ENCODE assay signal across 20 cellular contexts in the genomic region with DNA sequence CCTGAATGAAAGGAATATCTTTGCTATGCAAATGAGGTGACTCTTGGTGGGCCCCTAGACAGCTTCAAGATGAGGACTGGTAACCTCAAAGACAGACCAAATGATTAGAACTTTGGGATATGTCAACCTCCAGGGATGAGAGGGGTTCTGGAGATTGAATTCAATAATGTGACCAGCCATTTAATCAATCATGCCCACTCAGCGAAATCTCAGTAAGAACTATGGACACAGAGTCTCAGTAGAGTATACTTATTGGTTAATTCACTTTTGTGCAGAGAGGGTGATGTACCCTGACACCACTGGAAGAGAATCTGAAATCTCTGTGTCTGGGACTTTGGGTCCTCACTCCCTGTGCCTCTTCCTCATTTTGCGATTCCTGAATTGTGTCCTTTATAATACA.
DNase-seq lines count a peak whose midpoint lies in the region; ATAC-seq, FAIRE-seq and TF ChIP-seq lines count a peak whose summit lies in the region.
"Had no signal": no experiment of that assay in that cellular context is flagged by ENCODE, and none has a peak within 500 bp of the region (broad histone marks: within the 10 kb centered on the region; RNA-seq: fewer than 3 reads in every experiment).

No MANE protein-coding gene starts in this region.

- no peak for TF ChIP-seq EP300 in A549 (IDR thresholded peaks at IDR 0.05)
- no peak for TF ChIP-seq EP300 in H1 (IDR thresholded peaks at IDR 0.05; ENCODE audit: borderline replicate concordance in 1 of 2, low read depth in 2 of 2, low read length in 2 of 2)

- no peak for TF ChIP-seq RAD21 in A549 (conservative IDR thresholded peaks at IDR 0.05 in 1 of 2, IDR thresholded peaks at IDR 0.05 in 1 of 2)
- no peak for TF ChIP-seq RAD21 in IMR-90 (IDR thresholded peaks at IDR 0.05; ENCODE audit: low read length)
- no peak for TF ChIP-seq RAD21 in H1 (IDR thresholded peaks at IDR 0.05 in 1 of 2, conservative IDR thresholded peaks at IDR 0.05 in 1 of 2; ENCODE audit: low read depth in 2 of 2, low read length in 2 of 2)

- H3K9me1 ChIP-seq in IMR-90 (ENCODE audit: insufficient read depth, low read length), result no peaks in the 10 kb centered on the region

- H2BK5ac ChIP-seq in IMR-90 (ENCODE audit: low read depth, low read length, poor library complexity, severe bottlenecking) (no peak overlapping the region), H1 (ENCODE audit: low read depth, low read length) (no peak overlapping the region), neuronal stem cell (ENCODE audit: low read length) (no peak overlapping the region)

- POLR2A ChIA-PET in A549 (lab: Yijun Ruan, JAX) (no interaction called here), IMR-90 (lab: Charles Lee; ENCODE audit: unreplicated experiment) (no interaction called here), H1 (lab: Charles Lee; ENCODE audit: partially characterized antibody) (no interaction called here)

- FAIRE-seq in A549 (lab: Jason Lieb, UNC) (no peak), H1 (lab: Jason Lieb, UNC) (no peak)
- FAIRE-seq: GM12891, GM18507 had no signal

- peaks cover 37% of the 10 kb centered on the region for H3K9me3 Mint-ChIP-seq in activated T-helper 2 cell treated with anti-CD3 and anti-CD28 coated beads, Interferon-gamma antibody, Interleukin-2, Interleukin-4, amounts not matched to agents 10 μg/mL and 5 μg/mL and 100 μg/mL, durations not matched to agents 14 hours and 24 hours and 36 hours

- H3K4me3 ChIP-seq in A549, result no peak overlapping the region
- H3K4me3 ChIP-seq in IMR-90 (ENCODE audit: insufficient read depth, low read depth, low read length), result no peak overlapping the region
- no peak overlapping the region for H3K4me3 ChIP-seq in H1 (ENCODE audit: extremely low read depth in 1 of 4, insufficient read depth in 2 of 4, low read depth in 3 of 4, low read length in 4 of 4)
- H3K4me3 ChIP-seq in neuronal stem cell (ENCODE audit: low read length in 2 of 2), result no peak overlapping the region
- H3K4me3 ChIP-seq in heart left ventricle, result no peak overlapping the region

- H3K9me3 ChIP-seq in A549, result no peaks in the 10 kb centered on the region
- H3K9me3 ChIP-seq in IMR-90 (ENCODE audit: control insufficient read depth, insufficient read depth, low read length), result 0 out of 2 replicates have a peak, but pooled peaks cover 5% of the 10 kb centered on the region
- no peaks in the 10 kb centered on the region for H3K9me3 ChIP-seq in H1 (ENCODE audit: insufficient read depth in 2 of 2, low read depth in 1 of 2, low read length in 1 of 2)
- H3K9me3 ChIP-seq in neuronal stem cell (replicated peaks in 1 of 2; ENCODE audit: control insufficient read depth in 2 of 2, insufficient read depth in 1 of 2, low read depth in 1 of 2, low read length in 2 of 2), result peaks cover 0 to 13% of the 10 kb centered on the region in 2 donors
- no peaks in the 10 kb centered on the region for H3K9me3 ChIP-seq in heart left ventricle

- H2BK12ac ChIP-seq in H1 (ENCODE audit: low read depth, low read length), result no peak overlapping the region
- H2BK12ac ChIP-seq in neuronal stem cell (ENCODE audit: low read length), result no peak overlapping the region

- H3K4me1 ChIP-seq in A549 (no peaks in the 10 kb centered on the region), IMR-90 (ENCODE audit: control insufficient read depth, insufficient read depth, low read length) (no peaks in the 10 kb centered on the region), H1 (replicated peaks in 1 of 4; ENCODE audit: control insufficient read depth in 3 of 4, insufficient read depth in 4 of 4, low read length in 3 of 4) (peaks cover 0 to 13% (median 1%) of the 10 kb centered on the region in 4 experiments; a peak in 2 of 7 replicates), neuronal stem cell (ENCODE audit: control insufficient read depth in 2 of 2, insufficient read depth in 1 of 2, low read depth in 1 of 2, low read length in 2 of 2) (peaks cover 2 to 10% of the 10 kb centered on the region in 2 donors), heart left ventricle (no peaks in the 10 kb centered on the region)

- dilution Hi-C loops in IMR-90 (cut with HindIII; ENCODE audit: low sequenced_read_pairs, unreplicated experiment), result no loop called here

- no peak overlapping the region for H2AK9ac ChIP-seq in IMR-90 (replicated peaks; ENCODE audit: low read depth, low read length, poor library complexity)

- H3K27me3 Mint-ChIP-seq in activated T-helper 2 cell treated with anti-CD3 and anti-CD28 coated beads, Interferon-gamma antibody, Interleukin-2, Interleukin-4, amounts not matched to agents 10 μg/mL and 5 μg/mL and 100 μg/mL, durations not matched to agents 14 hours and 24 hours and 36 hours (ENCODE audit: low read depth), result no peaks in the 10 kb centered on the region
- H3K27me3 Mint-ChIP-seq: CD4-positive, alpha-beta memory T cell had no signal

- H4K91ac ChIP-seq in IMR-90 (ENCODE audit: insufficient read depth, low read depth, low read length) (no peak overlapping the region), H1 (replicated peaks; ENCODE audit: insufficient read length, low read length) (no peak overlapping the region), neuronal stem cell (ENCODE audit: low read depth, low read length, poor library complexity) (no peak overlapping the region)

- intact Hi-C loops in IMR-90 (cut with micrococcal nuclease) (no loop called here), heart left ventricle (cut with DNase I) (no loop called here)
- intact Hi-C loops in activated T-helper 2 cell treated with anti-CD3 and anti-CD28 coated beads, Interferon-gamma antibody, Interleukin-2, Interleukin-4, amounts not matched to agents 10 μg/mL and 5 μg/mL and 100 μg/mL, durations not matched to agents 14 hours and 24 hours and 36 hours (cut with micrococcal nuclease), result no loop called here

- CTCF ChIA-PET in A549 (lab: Yijun Ruan, JAX), result no interaction called here
- CTCF ChIA-PET in IMR-90 (lab: Yijun Ruan, JAX), result no interaction called here
- CTCF ChIA-PET in H1 (lab: Charles Lee; ENCODE audit: partially characterized antibody), result interaction anchor here (0.6 kb wide), 1 partner anchor 1834 kb away, joined by 3 read pairs; no protein-coding TSS in a partner anchor

- H4K5ac ChIP-seq in IMR-90 (ENCODE audit: low read depth, low read length) (no peak overlapping the region), H1 (ENCODE audit: insufficient read length, low read depth, low read length) (no peak overlapping the region)

- no peak overlapping the region for H3K9ac ChIP-seq in IMR-90 (ENCODE audit: low read depth, low read length)
- no peak overlapping the region for H3K9ac ChIP-seq in H1 (replicated peaks in 1 of 4; ENCODE audit: extremely low read depth in 1 of 4, low read depth in 3 of 4, low read length in 3 of 4)
- H3K9ac ChIP-seq in neuronal stem cell (ENCODE audit: low read depth, low read length, poor library complexity), result no peak overlapping the region

- H3K23me2 ChIP-seq in H1 (ENCODE audit: low read depth, low read length), result no peaks in the 10 kb centered on the region

- H2BK20ac ChIP-seq in IMR-90 (ENCODE audit: low read depth, low read length) (no peak overlapping the region), H1 (ENCODE audit: low read length) (no peak overlapping the region)

- H3K4me2 ChIP-seq in A549 (no peak overlapping the region), IMR-90 (ENCODE audit: low read depth, low read length) (no peak overlapping the region), H1 (ENCODE audit: insufficient read depth in 1 of 2, low read depth in 2 of 2, low read length in 2 of 2) (peak overlapping the region; percentile 16 to 23; a peak in 2 of 4 replicates), neuronal stem cell (ENCODE audit: insufficient read depth, low read length, poor library complexity, severe bottlenecking) (no peak overlapping the region)

- no peaks in the 10 kb centered on the region for H3K36me3 Mint-ChIP-seq in activated T-helper 2 cell treated with anti-CD3 and anti-CD28 coated beads, Interferon-gamma antibody, Interleukin-2, Interleukin-4, amounts not matched to agents 10 μg/mL and 5 μg/mL and 100 μg/mL, durations not matched to agents 14 hours and 24 hours and 36 hours (ENCODE audit: low read depth)
- H3K36me3 Mint-ChIP-seq: CD4-positive, alpha-beta memory T cell had no signal

- H2BK15ac ChIP-seq in IMR-90 (ENCODE audit: low read depth, low read length), result no peak overlapping the region
- H2BK15ac ChIP-seq in H1 (ENCODE audit: low read length), result no peak overlapping the region
- no peak overlapping the region for H2BK15ac ChIP-seq in neuronal stem cell (ENCODE audit: low read length)

- H3K36me3 ChIP-seq in IMR-90 (ENCODE audit: control insufficient read depth, insufficient read depth, low read length), result no peaks in the 10 kb centered on the region
- no peaks in the 10 kb centered on the region for H3K36me3 ChIP-seq in H1 (ENCODE audit: control insufficient read depth in 2 of 4, insufficient read depth in 4 of 4, low read length in 3 of 4)
- no peaks in the 10 kb centered on the region for H3K36me3 ChIP-seq in neuronal stem cell (replicated peaks in 1 of 2; ENCODE audit: control insufficient read depth in 2 of 2, insufficient read depth in 2 of 2, low read length in 2 of 2)
- H3K36me3 ChIP-seq in heart left ventricle, result no peaks in the 10 kb centered on the region

- no peaks in the 10 kb centered on the region for H3K79me1 ChIP-seq in IMR-90 (ENCODE audit: low read depth in 1 of 2, low read length in 2 of 2)
- H3K79me1 ChIP-seq in H1 (ENCODE audit: low read depth, low read length), result no peaks in the 10 kb centered on the region
- no peaks in the 10 kb centered on the region for H3K79me1 ChIP-seq in neuronal stem cell (ENCODE audit: low read depth, low read length)

- no peak overlapping the region for H3K4me3 Mint-ChIP-seq in activated T-helper 2 cell treated with anti-CD3 and anti-CD28 coated beads, Interferon-gamma antibody, Interleukin-2, Interleukin-4, amounts not matched to agents 10 μg/mL and 5 μg/mL and 100 μg/mL, durations not matched to agents 14 hours and 24 hours and 36 hours (ENCODE audit: low read depth)
- H3K4me3 Mint-ChIP-seq: CD4-positive, alpha-beta memory T cell had no signal

- H2AK5ac ChIP-seq in IMR-90 (ENCODE audit: low read depth, low read length) (no peak overlapping the region), H1 (ENCODE audit: low read depth, low read length) (no peak overlapping the region), neuronal stem cell (ENCODE audit: low read depth, low read length) (no peak overlapping the region)

- H3K27ac ChIP-seq in A549, result no peak overlapping the region
- H3K27ac ChIP-seq in IMR-90 (ENCODE audit: insufficient read depth, low read length), result no peak overlapping the region
- H3K27ac ChIP-seq in H1 (ENCODE audit: low read depth, low read length), result no peak overlapping the region
- H3K27ac ChIP-seq in neuronal stem cell (replicated peaks; ENCODE audit: low read length), result no peak overlapping the region
- H3K27ac ChIP-seq in heart left ventricle, result no peak overlapping the region

- no peak for TF ChIP-seq CTCF in A549 (IDR thresholded peaks at IDR 0.05)
- TF ChIP-seq CTCF in IMR-90 (conservative IDR thresholded peaks at IDR 0.05; ENCODE audit: low read depth, low read length), result no peak
- no peak for TF ChIP-seq CTCF in H1 (IDR thresholded peaks at IDR 0.05; ENCODE audit: control extremely low read depth in 1 of 3, insufficient read depth in 1 of 3, low read depth in 1 of 3, low read length in 3 of 3)
- no peak for TF ChIP-seq CTCF in heart left ventricle (IDR thresholded peaks at IDR 0.05)

- no peak overlapping the region for H4K8ac ChIP-seq in IMR-90 (ENCODE audit: low read depth in 2 of 2, low read length in 2 of 2)
- no peak overlapping the region for H4K8ac ChIP-seq in H1 (ENCODE audit: extremely low read depth, insufficient read depth, low read length)
- no peak overlapping the region for H4K8ac ChIP-seq in neuronal stem cell (ENCODE audit: low read depth, low read length)

- no peak overlapping the region for H2BK120ac ChIP-seq in IMR-90 (ENCODE audit: low read depth, low read length)
- no peak overlapping the region for H2BK120ac ChIP-seq in H1 (replicated peaks; ENCODE audit: low read depth, low read length)
- no peak overlapping the region for H2BK120ac ChIP-seq in neuronal stem cell (ENCODE audit: low read depth, low read length)

- H2AFZ ChIP-seq in IMR-90 (replicated peaks; ENCODE audit: low read length, poor library complexity) (no peak overlapping the region), H1 (ENCODE audit: low read length) (no peak overlapping the region; the same call in 1 of the 2 replicates), neuronal stem cell (ENCODE audit: low read length) (peak overlapping the region; percentile 9)

- H3K27me3 ChIP-seq in IMR-90 (ENCODE audit: control insufficient read depth, insufficient read depth, low read length) (no peaks in the 10 kb centered on the region), H1 (replicated peaks in 1 of 4; ENCODE audit: control insufficient read depth in 3 of 4, extremely low read depth in 1 of 4, insufficient read depth in 3 of 4, low read length in 3 of 4) (no peaks in the 10 kb centered on the region), neuronal stem cell (ENCODE audit: control insufficient read depth in 3 of 3, insufficient read depth in 3 of 3, low read depth in 1 of 3, low read length in 3 of 3) (no peaks in the 10 kb centered on the region), heart left ventricle (no peaks in the 10 kb centered on the region)

- no peaks in the 10 kb centered on the region for H3K4me1 Mint-ChIP-seq in activated T-helper 2 cell treated with anti-CD3 and anti-CD28 coated beads, Interferon-gamma antibody, Interleukin-2, Interleukin-4, amounts not matched to agents 10 μg/mL and 5 μg/mL and 100 μg/mL, durations not matched to agents 14 hours and 24 hours and 36 hours (ENCODE audit: low read depth)
- H3K4me1 Mint-ChIP-seq: CD4-positive, alpha-beta memory T cell had no signal

- in situ Hi-C loops in IMR-90 (cut with MboI; ENCODE audit: low sequenced_read_pairs), result no loop called here

- 8% methylated on average over 2 of the region's 2 CpGs for WGBS in A549 (ENCODE audit: missing lambda C conversion rate)
- no CpG with 5 or more reads among the region's 2 CpGs for WGBS in IMR-90 (ENCODE audit: extremely low coverage in 2 of 2, insufficient read length in 1 of 2), 2 experiments
- 89% methylated on average over 2 of the region's 2 CpGs; no CpG with 5 or more reads in 1 of the 2 experiments for WGBS in H1 (ENCODE audit: extremely low coverage in 1 of 2, insufficient coverage in 1 of 2, insufficient read length in 1 of 2, insufficient replicate concordance in 2 of 2, low coverage in 1 of 2, low lambda C conversion rate in 2 of 2, missing lambda C conversion rate in 1 of 2), 2 experiments
- WGBS in neuronal stem cell (ENCODE audit: extremely low coverage in 2 of 2, insufficient read length in 2 of 2, insufficient replicate concordance in 1 of 2), 2 donors, result no CpG with 5 or more reads among the region's 2 CpGs
- WGBS in heart left ventricle, 4 donors, result 82 to 100% (median 84%) methylated on average over 2 of the region's 2 CpGs

- no peaks in the 10 kb centered on the region for H3K79me2 ChIP-seq in H1 (ENCODE audit: control insufficient read depth in 1 of 2, insufficient read depth in 2 of 2, low read length in 2 of 2)

- H3K23ac ChIP-seq in IMR-90 (ENCODE audit: low read depth, low read length) (no peak overlapping the region), H1 (ENCODE audit: insufficient read length) (no peak overlapping the region), neuronal stem cell (ENCODE audit: low read depth, low read length, poor library complexity) (no peak overlapping the region)

- no peak for ATAC-seq in A549
- no peak for ATAC-seq in IMR-90 (ENCODE audit: low read depth)
- no peak for ATAC-seq in heart left ventricle

- no peak overlapping the region for H3K27ac Mint-ChIP-seq in activated T-helper 2 cell treated with anti-CD3 and anti-CD28 coated beads, Interferon-gamma antibody, Interleukin-2, Interleukin-4, amounts not matched to agents 10 μg/mL and 5 μg/mL and 100 μg/mL, durations not matched to agents 14 hours and 24 hours and 36 hours
- H3K27ac Mint-ChIP-seq: CD4-positive, alpha-beta memory T cell had no signal

- DNase-seq in A549 (ENCODE audit: low read depth in 1 of 2, low spot score in 1 of 2), result no peak
- DNase-seq in IMR-90, result no peak
- no peak for DNase-seq in H1 (ENCODE audit: low read depth in 1 of 2, low spot score in 2 of 2)
- DNase-seq in neuronal stem cell (ENCODE audit: low spot score), result no peak
- no peak for DNase-seq in activated T-helper 2 cell treated with anti-CD3 and anti-CD28 coated beads, Interferon-gamma antibody, Interleukin-2, Interleukin-4, amounts not matched to agents 10 μg/mL and 5 μg/mL and 100 μg/mL, durations not matched to agents 14 hours and 24 hours and 36 hours (ENCODE audit: low spot score)
- no peak for DNase-seq in retina
- DNase-seq in heart left ventricle, result no peak
- DNase-seq: 8988T; C1 segment of cervical spinal cord; Calu3; CD4-positive, alpha-beta memory T cell; COR-L47; DMS53; DMS79 treated with DMSO at 0.1 percent for 48 hours; GF-D8; GOT3; H7; HCEC 1CT had no signal

- H3K14ac ChIP-seq in IMR-90 (replicated peaks; ENCODE audit: low read depth, low read length) (no peak overlapping the region), H1 (ENCODE audit: insufficient read length) (no peak overlapping the region), neuronal stem cell (ENCODE audit: low read length) (no peak overlapping the region)

- no peak overlapping the region for H3K4ac ChIP-seq in IMR-90 (ENCODE audit: low read depth, low read length)
- no peak overlapping the region for H3K4ac ChIP-seq in H1 (replicated peaks; ENCODE audit: insufficient read length, low read depth, low read length)
- H3K4ac ChIP-seq in neuronal stem cell (ENCODE audit: low read length), result no peak overlapping the region

- no peak for TF ChIP-seq POLR2A in A549 (IDR thresholded peaks at IDR 0.05; ENCODE audit: low read length)
- no peak for TF ChIP-seq POLR2A in IMR-90 (IDR thresholded peaks at IDR 0.05; ENCODE audit: low read depth, low read length)
- TF ChIP-seq POLR2A in H1 (IDR thresholded peaks at IDR 0.05; ENCODE audit: control extremely low read depth in 1 of 2, low read depth in 2 of 2, low read length in 2 of 2), result no peak
- TF ChIP-seq POLR2A in heart left ventricle (IDR thresholded peaks at IDR 0.05), result no peak

- H3K18ac ChIP-seq in IMR-90 (ENCODE audit: low read depth, low read length) (no peak overlapping the region), H1 (ENCODE audit: extremely low read depth, low read length) (no peak overlapping the region), neuronal stem cell (ENCODE audit: low read length) (no peak overlapping the region)

- H4K20me1 ChIP-seq in IMR-90 (ENCODE audit: insufficient read depth, low read length) (no peaks in the 10 kb centered on the region), H1 (replicated peaks in 1 of 2; ENCODE audit: control insufficient read depth in 1 of 2, insufficient read depth in 2 of 2, low read length in 2 of 2) (no peaks in the 10 kb centered on the region)

- H3K56ac ChIP-seq in IMR-90 (ENCODE audit: extremely low read depth, insufficient read depth, low read length) (no peak overlapping the region), H1 (replicated peaks; ENCODE audit: insufficient read length, low read depth, low read length) (no peak overlapping the region)

- BruUV-seq in IMR-90 (replicated peaks; lab: Mats Ljungman, UMichigan), result no TSS peak

Comparison
In these comparisons a context has a peak if more than half of its experiments do, and no peak if none do; other contexts are left out.
1. H3K4me2 ChIP-seq: peak in H1 (2 of 2); none in A549 (single experiment), IMR-90 (single experiment) and neuronal stem cell (single experiment).